In the genomic region with DNA sequence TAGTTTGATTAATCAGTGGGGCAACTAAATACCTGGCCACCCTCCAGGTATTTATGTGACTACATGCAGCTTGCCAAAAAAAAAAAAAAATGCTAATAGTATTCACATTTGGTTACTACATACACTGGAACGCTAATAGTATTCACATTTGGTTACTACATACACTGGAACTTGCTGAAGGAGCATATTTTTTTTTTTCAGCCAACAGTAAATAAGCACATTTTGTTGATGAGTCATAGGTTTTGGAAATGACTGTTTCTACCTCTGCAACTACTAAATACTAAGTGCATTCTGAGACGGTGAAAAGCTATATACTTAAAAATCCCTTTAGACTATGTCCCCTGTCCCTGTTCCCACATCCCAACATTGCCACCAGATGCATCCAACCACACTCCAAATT, we compare ENCODE assay signal across 25 cellular contexts.
DNase-seq lines count a peak whose midpoint lies in the region; ATAC-seq, FAIRE-seq and TF ChIP-seq lines count a peak whose summit lies in the region.
"Had no signal": no experiment of that assay in that cellular context is flagged by ENCODE, and none has a peak within 500 bp of the region (broad histone marks: within the 10 kb centered on the region; RNA-seq: fewer than 3 reads in every experiment).

No MANE protein-coding gene starts in this region.

- no peaks in the 10 kb centered on the region for H3K36me3 ChIP-seq in bronchial epithelial cell (ENCODE audit: control insufficient read depth, insufficient read depth, low read length)
- H3K36me3 ChIP-seq: left ventricle myocardium inferior, neural progenitor cell, thoracic aorta had no signal

- ATAC-seq in HG03342 (IDR thresholded peaks at IDR 0.05; ENCODE audit: unreplicated experiment), result no peak
- ATAC-seq: effector memory CD8-positive, alpha-beta T cell; Panc1 had no signal

- H3K4me3 ChIP-seq in bronchial epithelial cell (ENCODE audit: low read depth, low read length), result no peak overlapping the region
- H3K4me3 ChIP-seq: left ventricle myocardium inferior, neural progenitor cell, skin epidermis, thoracic aorta had no signal

- TF ChIP-seq CTCF in bronchial epithelial cell (IDR thresholded peaks at IDR 0.05; ENCODE audit: insufficient read depth, low read length, severe bottlenecking), result no peak

- DNase-seq in NCI-H748 (lab: John Stamatoyannopoulos, UW; ENCODE audit: unreplicated experiment) (peak; percentile 4), NCI-H748 treated with DMSO at 0.1 percent for 48 hours (lab: John Stamatoyannopoulos, UW) (no peak), NCI-H2171 (lab: John Stamatoyannopoulos, UW) (peak; percentile 31), bronchial epithelial cell (ENCODE audit: low read depth) (peak; percentile 18), renal cortical epithelial cell (ENCODE audit: low read depth) (peak; percentile 28), SK-N-DZ (ENCODE audit: low spot score) (no peak), HCEC 1CT (no peak)
- DNase-seq: activated B cell treated with CpG ODN at 0.5 μM for 24 hours; activated CD4-positive, alpha-beta memory T cell treated with anti-CD3 and anti-CD28 coated beads, Interleukin-2, amount 10 ng/mL, durations not matched to agents 7 days and 5 days; activated naive CD4-positive, alpha-beta T cell; amygdala; C1 segment of cervical spinal cord; effector memory CD8-positive, alpha-beta T cell; immature natural killer cell; KG1; left ventricle myocardium inferior; NCI-H1092 treated with DMSO at 0.1 percent for 48 hours; stimulated activated naive CD4-positive, alpha-beta T cell had no signal

- H3K27me3 ChIP-seq in bronchial epithelial cell (ENCODE audit: control insufficient read depth, insufficient read depth, low read length), result no peaks in the 10 kb centered on the region
- H3K27me3 ChIP-seq: neural progenitor cell had no signal

- no peak for FAIRE-seq in bronchial epithelial cell (lab: Jason Lieb, UNC)
- FAIRE-seq: D721Med, GM18507 had no signal

Comparison
In these comparisons a context has a peak if more than half of its experiments do, and no peak if none do; other contexts are left out.
1. DNase-seq: peak in NCI-H748 (single experiment), NCI-H2171 (single experiment), bronchial epithelial cell (single experiment) and renal cortical epithelial cell (single experiment); none in NCI-H748 treated with DMSO at 0.1 percent for 48 hours (single experiment), SK-N-DZ (single experiment) and HCEC 1CT (single experiment).